17 cellular contexts compared by ENCODE assay signal in genomic region chr6:135291288-135292116, GRCh38.
DNase-seq lines count a peak whose midpoint lies in the region; ATAC-seq, FAIRE-seq and TF ChIP-seq lines count a peak whose summit lies in the region.
"Had no signal": no experiment of that assay in that cellular context is flagged by ENCODE, and none has a peak within 500 bp of the region (broad histone marks: within the 10 kb centered on the region; RNA-seq: fewer than 3 reads in every experiment).

No MANE protein-coding gene starts in this region.

- peak; percentile 58 for FAIRE-seq in GM12891 (lab: Jason Lieb, UNC)

- H3K4me1 Mint-ChIP-seq in CD8-positive, alpha-beta memory T cell = no peaks in the 10 kb centered on the region
- no peaks in the 10 kb centered on the region for H3K4me1 Mint-ChIP-seq in glutamatergic neuron (ENCODE audit: low read depth, unreplicated experiment)

- H3K27ac Mint-ChIP-seq in CD8-positive, alpha-beta memory T cell = no peak overlapping the region
- no peak overlapping the region for H3K27ac Mint-ChIP-seq in glutamatergic neuron (ENCODE audit: unreplicated experiment)

- no peaks in the 10 kb centered on the region for H3K36me3 ChIP-seq in KOPT-K1 (ENCODE audit: insufficient read depth, low read length)
- H3K36me3 ChIP-seq in CD8-positive, alpha-beta memory T cell (ENCODE audit: insufficient read depth, low read length) = no peaks in the 10 kb centered on the region

- DNase-seq in GM12891 (ENCODE audit: insufficient read length, low spot score) (no peak), amniotic epithelial cell (ENCODE audit: low read depth) (peak; percentile 63), left colon (no peak), glutamatergic neuron (no peak)
- DNase-seq in NK-92 treated with Interleukin-12 subunit alpha and Interleukin-12 subunit beta, amount 100 ng/mL, for 24 hours (lab: John Stamatoyannopoulos, UW) = no peak
- DNase-seq in CD8-positive, alpha-beta memory T cell = no peak
- DNase-seq: activated CD8-positive, alpha-beta memory T cell treated with anti-CD3 and anti-CD28 coated beads, Interleukin-2, amount 50 U/mL, for 48 hours; amniotic stem cell; effector CD8-positive, alpha-beta T cell; heart left ventricle; left ventricle myocardium superior; NCI-H345; SHP77; tibial artery had no signal

- intact Hi-C loops in left colon (cut with DNase I, micrococcal nuclease) = no loop called here

- no peak overlapping the region for H3K4me3 ChIP-seq in CD8-positive, alpha-beta memory T cell (ENCODE audit: low read length)
- H3K4me3 ChIP-seq: heart left ventricle, skin epidermis, tibial artery had no signal

- no peaks in the 10 kb centered on the region for H3K27me3 Mint-ChIP-seq in CD8-positive, alpha-beta memory T cell
- no peaks in the 10 kb centered on the region for H3K27me3 Mint-ChIP-seq in glutamatergic neuron (ENCODE audit: unreplicated experiment)

- peaks cover 5 to 9% (median 5%) of the 10 kb centered on the region in 3 donors for H3K36me3 Mint-ChIP-seq in CD8-positive, alpha-beta memory T cell
- no peaks in the 10 kb centered on the region for H3K36me3 Mint-ChIP-seq in glutamatergic neuron (ENCODE audit: unreplicated experiment)

- H3K27ac ChIP-seq in KOPT-K1 (ENCODE audit: low read depth, low read length, poor library complexity, severe bottlenecking) = peak overlapping the region; percentile 1
- no peak overlapping the region for H3K27ac ChIP-seq in CD8-positive, alpha-beta memory T cell (ENCODE audit: low read depth, low read length)
- H3K27ac ChIP-seq: heart left ventricle, skin epidermis, tibial artery, VCaP had no signal

- peak; percentile 48 for ATAC-seq in left colon
- ATAC-seq: heart left ventricle, left ventricle myocardium superior had no signal

- H3K4me3 Mint-ChIP-seq in CD8-positive, alpha-beta memory T cell = no peak overlapping the region
- H3K4me3 Mint-ChIP-seq in glutamatergic neuron (ENCODE audit: unreplicated experiment) = no peak overlapping the region

- no peaks in the 10 kb centered on the region for H3K27me3 ChIP-seq in CD8-positive, alpha-beta memory T cell (ENCODE audit: insufficient read depth, low read length, poor library complexity, severe bottlenecking)
- H3K27me3 ChIP-seq: heart left ventricle, tibial artery had no signal

- peaks cover 30% of the 10 kb centered on the region for H3K9me3 ChIP-seq in KOPT-K1 (ENCODE audit: insufficient read depth, low read length, poor library complexity, severe bottlenecking)
- no peaks in the 10 kb centered on the region for H3K9me3 ChIP-seq in CD8-positive, alpha-beta memory T cell (ENCODE audit: low read length)
- H3K9me3 ChIP-seq: tibial artery had no signal

- H3K9me3 Mint-ChIP-seq in CD8-positive, alpha-beta memory T cell = peaks cover 0 to 3% (median 0%) of the 10 kb centered on the region in 5 donors
- peaks cover 2% of the 10 kb centered on the region for H3K9me3 Mint-ChIP-seq in glutamatergic neuron (ENCODE audit: unreplicated experiment)

- POLR2A ChIA-PET in CD8-positive, alpha-beta memory T cell (lab: Charles Lee) = no interaction called here

- H3K4me1 ChIP-seq in CD8-positive, alpha-beta memory T cell (ENCODE audit: insufficient read depth, low read length) = no peaks in the 10 kb centered on the region
- H3K4me1 ChIP-seq: tibial artery had no signal

- no peak for TF ChIP-seq CTCF in glutamatergic neuron (IDR thresholded peaks at IDR 0.05; ENCODE audit: partially characterized antibody, unreplicated experiment)

- CTCF ChIA-PET in CD8-positive, alpha-beta memory T cell (lab: Charles Lee) = no interaction called here

- no peak for TF ChIP-seq POLR2A in GM12891 (IDR thresholded peaks at IDR 0.05; ENCODE audit: low read depth, low read length)

TF ChIP-seq in GM12891, 5 proteins besides CTCF, POLR2A, EP300 and RAD21:
- TF ChIP-seq POLR2AphosphoS5 (IDR thresholded peaks at IDR 0.05; ENCODE audit: low read depth, low read length) (no peak), PAX5 (IDR thresholded peaks at IDR 0.05; ENCODE audit: insufficient read depth, low read length, severe bottlenecking) (no peak), TAF1 (IDR thresholded peaks at IDR 0.05; ENCODE audit: low read depth, low read length) (no peak), POU2F2 (IDR thresholded peaks at IDR 0.05; ENCODE audit: low read depth, low read length) (no peak), SPI1 (IDR thresholded peaks at IDR 0.05; ENCODE audit: low read depth, low read length) (no peak)
